1 cellular context compared by ENCODE assay signal in the genomic region with DNA sequence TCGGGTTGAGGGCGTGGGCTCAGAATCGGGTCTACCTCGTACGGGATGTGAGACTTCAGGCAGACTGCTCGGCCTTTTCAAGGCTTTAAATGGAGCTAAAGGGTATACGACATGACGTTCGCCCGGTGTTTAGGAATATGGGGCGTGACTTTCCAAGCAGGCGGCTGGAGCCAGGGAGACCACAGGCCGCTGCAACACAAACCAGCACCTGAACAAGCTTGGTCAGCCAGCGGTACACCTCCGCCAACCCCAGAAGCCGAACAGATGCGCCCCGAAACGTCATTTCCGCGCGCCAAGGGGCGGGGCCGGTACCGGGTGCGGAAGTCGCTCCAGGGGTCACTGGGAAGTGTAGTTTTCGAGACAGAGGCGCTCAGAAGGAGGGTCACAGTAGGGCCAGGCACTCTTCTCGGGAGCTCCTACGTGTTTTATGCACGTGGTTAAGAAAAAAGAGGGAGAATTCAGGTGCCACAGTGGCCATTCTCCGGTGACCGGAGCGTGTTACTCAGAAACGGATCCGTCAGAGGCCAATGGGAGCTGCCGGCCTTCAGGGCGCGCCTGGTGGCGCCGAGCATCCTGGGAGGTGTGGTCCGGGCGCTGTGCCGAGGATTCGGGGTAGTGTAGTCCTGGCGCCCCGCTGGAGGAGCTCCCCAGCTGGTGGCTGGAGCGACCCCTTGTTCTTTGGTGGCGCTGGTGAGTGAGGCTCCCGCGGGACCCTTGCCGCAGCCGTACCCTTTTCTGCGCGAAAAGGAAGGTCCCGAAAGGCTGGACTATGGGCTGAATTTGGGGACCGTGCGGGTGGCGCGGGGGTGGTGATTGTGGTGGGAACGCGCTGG.
A peak's percentile ranks its signal among the peaks of the same experiment; 100 is the strongest.
TF ChIP-seq lines count a peak whose summit lies in the region.

A gene (plus strand): TSS at position 613 of the 833 bp plus-strand sequence. CDS start 17,160 bp downstream, outside the sequence.

TF ChIP-seq in H1, 55 proteins besides CTCF, POLR2A, EP300 and RAD21:
- peak; percentile 67 for TF ChIP-seq PHF8 (conservative IDR thresholded peaks at IDR 0.05; ENCODE audit: low read depth, low read length)
- TF ChIP-seq SIX5 (IDR thresholded peaks at IDR 0.05; ENCODE audit: low read depth, low read length) = peak; percentile 77
- TF ChIP-seq SAP30 (IDR thresholded peaks at IDR 0.05; ENCODE audit: insufficient read depth, insufficient replicate concordance, low read length) = no peak
- TF ChIP-seq TAF7 (optimal IDR thresholded peaks at IDR 0.05; ENCODE audit: borderline replicate concordance, low read depth, low read length) = peak; percentile 89
- TF ChIP-seq CBX5 (IDR thresholded peaks at IDR 0.05; ENCODE audit: low read depth, low read length) = no peak
- no peak for TF ChIP-seq JUND (IDR thresholded peaks at IDR 0.05; ENCODE audit: low read length)
- TF ChIP-seq TAF1 (IDR thresholded peaks at IDR 0.05; ENCODE audit: low read depth, low read length) = peak; percentile 90
- peak; percentile 86 for TF ChIP-seq SP1 (IDR thresholded peaks at IDR 0.05; ENCODE audit: low read depth, low read length)
- peak; percentile 70 for TF ChIP-seq SRF (IDR thresholded peaks at IDR 0.05; ENCODE audit: low read depth, low read length)
- TF ChIP-seq CREB1 (IDR thresholded peaks at IDR 0.05) = peak; percentile 99
- no peak for TF ChIP-seq EGR1 (IDR thresholded peaks at IDR 0.05; ENCODE audit: borderline replicate concordance, low read depth, low read length)
- 0 out of 4 replicates have a peak, but pooled peaks of 1 of the 2 experiments have one; percentile 61 for TF ChIP-seq HDAC2 (IDR thresholded peaks at IDR 0.05; ENCODE audit: borderline replicate concordance in 1 of 2, low read depth in 2 of 2, low read length in 2 of 2)
- TF ChIP-seq POU5F1 (IDR thresholded peaks at IDR 0.05; ENCODE audit: low read depth, low read length) = no peak
- TF ChIP-seq FOSL1 (IDR thresholded peaks at IDR 0.05; ENCODE audit: insufficient read depth, low read depth, low read length) = no peak
- no peak for TF ChIP-seq HDAC6 (IDR thresholded peaks at IDR 0.05; ENCODE audit: low read depth, low read length)
- TF ChIP-seq GABPA (IDR thresholded peaks at IDR 0.05; ENCODE audit: borderline replicate concordance, insufficient read depth, low read length) = peak; percentile 91
- TF ChIP-seq ASH2L (IDR thresholded peaks at IDR 0.05; ENCODE audit: low read length) = peak; percentile 58
- no peak for TF ChIP-seq SUZ12 (IDR thresholded peaks at IDR 0.05; ENCODE audit: low read length)
- peak; percentile 92 for TF ChIP-seq POLR2AphosphoS5 (IDR thresholded peaks at IDR 0.05; ENCODE audit: low read depth, low read length)
- 0 out of 2 replicates have a peak, but pooled peaks have one; percentile 41 for TF ChIP-seq KDM5A (IDR thresholded peaks at IDR 0.05; ENCODE audit: low read length)
- no peak for TF ChIP-seq CEBPB (IDR thresholded peaks at IDR 0.05; ENCODE audit: low read depth, low read length)
- TF ChIP-seq KDM4A (IDR thresholded peaks at IDR 0.05; ENCODE audit: low read depth, low read length, severe bottlenecking) = peak; percentile 98
- peak; percentile 86; the same call in 1 of the 2 replicates for TF ChIP-seq SP4 (IDR thresholded peaks at IDR 0.05; ENCODE audit: low read length)
- TF ChIP-seq, protein P1, sequence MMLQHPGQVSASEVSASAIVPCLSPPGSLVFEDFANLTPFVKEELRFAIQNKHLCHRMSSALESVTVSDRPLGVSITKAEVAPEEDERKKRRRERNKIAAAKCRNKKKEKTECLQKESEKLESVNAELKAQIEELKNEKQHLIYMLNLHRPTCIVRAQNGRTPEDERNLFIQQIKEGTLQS (IDR thresholded peaks at IDR 0.05; ENCODE audit: insufficient read depth, low read depth, low read length) = peak; percentile 92
- TF ChIP-seq SP2 (IDR thresholded peaks at IDR 0.05; ENCODE audit: low read length) = no peak
- peak; percentile 46; the same call in 1 of the 2 replicates for TF ChIP-seq TCF12 (IDR thresholded peaks at IDR 0.05; ENCODE audit: low read depth, low read length)
- TF ChIP-seq SIN3A (conservative IDR thresholded peaks at IDR 0.05 in 1 of 2, IDR thresholded peaks at IDR 0.05 in 1 of 2; ENCODE audit: low read depth in 1 of 2, low read length in 2 of 2) = peak; percentile 49 to 88; a peak in 2 of 4 replicates
- TF ChIP-seq TBP (IDR thresholded peaks at IDR 0.05; ENCODE audit: low read depth, low read length) = peak; percentile 87
